Comparison of ENCODE assay signal across 27 cellular contexts in the genomic region with DNA sequence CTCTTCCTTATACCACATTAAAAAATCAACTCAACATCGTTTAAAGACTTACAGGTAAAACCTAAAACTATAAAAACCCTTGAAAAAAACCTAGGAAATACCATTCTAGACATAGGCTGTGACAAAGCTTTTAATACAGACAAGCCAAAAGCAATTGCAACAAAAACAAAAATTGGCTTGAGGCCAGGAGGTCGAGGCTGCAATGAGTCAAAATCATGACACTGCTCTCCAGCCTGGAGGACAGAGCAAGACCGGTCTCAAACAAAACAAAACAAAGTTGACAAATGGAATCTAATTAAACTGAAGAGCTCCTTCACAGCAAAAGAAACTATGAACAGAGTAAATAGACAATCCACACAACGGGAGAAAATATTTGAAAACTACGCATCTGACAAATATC.
DNase-seq lines count a peak whose midpoint lies in the region; TF ChIP-seq lines count a peak whose summit lies in the region.
"Had no signal": no experiment of that assay in that cellular context is flagged by ENCODE, and none has a peak within 500 bp of the region (broad histone marks: within the 10 kb centered on the region; RNA-seq: fewer than 3 reads in every experiment).

No MANE protein-coding gene starts in this region.

- no peak overlapping the region for H3K4me3 ChIP-seq in LNCaP clone FGC (ENCODE audit: low read depth, low read length)
- no peak overlapping the region for H3K4me3 ChIP-seq in choroid plexus epithelial cell (ENCODE audit: low read depth, low read length)
- H3K4me3 ChIP-seq: body of pancreas, dorsolateral prefrontal cortex, lung, SK-N-MC, tibial nerve had no signal

- DNase-seq in COLO668 (lab: John Stamatoyannopoulos, UW; ENCODE audit: unreplicated experiment) (peak; percentile 10), LNCaP clone FGC (ENCODE audit: low read depth) (peak; percentile 28), NCI-H510A (lab: John Stamatoyannopoulos, UW) (peak; percentile 44), choroid plexus epithelial cell (ENCODE audit: low read depth) (peak; percentile 7), T-helper 2 cell (no peak), cerebellar nuclear complex (lab: John Stamatoyannopoulos, UW) (no peak), NCI-H2227 (lab: John Stamatoyannopoulos, UW; ENCODE audit: unreplicated experiment) (no peak)
- DNase-seq in activated CD4-positive, alpha-beta T cell treated with anti-CD3 and anti-CD28 coated beads, Interleukin-2, amount 50 U/mL, for 48 hours = no peak
- DNase-seq: ACHN; activated CD4-positive, alpha-beta T cell treated with anti-CD3 and anti-CD28 coated beads, Interleukin-2, amount 50 U/mL, for 4 hours; activated naive CD4-positive, alpha-beta T cell treated with Interleukin-2 at 50 U/mL for 16 hours; body of pancreas; CD8-positive, alpha-beta T cell; dorsolateral prefrontal cortex; H9; hypothalamus; KG1; natural killer cell; NCI-H1436; NCI-H2107; NCI-H526; occipital lobe; stimulated activated CD4-positive, alpha-beta T cell treated with anti-CD3 and anti-CD28 coated beads, Interleukin-15, amount 100 ng/mL, for 24 hours; stimulated activated CD4-positive, alpha-beta T cell treated with anti-CD3 and anti-CD28 coated beads, Interleukin-4, amount 100 ng/mL, for 4 hours had no signal

- TF ChIP-seq CTCF in LNCaP clone FGC (IDR thresholded peaks at IDR 0.05; ENCODE audit: control insufficient read depth, extremely low read depth, insufficient read depth) (no peak), choroid plexus epithelial cell (conservative IDR thresholded peaks at IDR 0.05; ENCODE audit: low read depth, low read length) (no peak)

Comparison
In these comparisons a context has a peak if more than half of its experiments do, and no peak if none do; other contexts are left out.
1. DNase-seq: peak in COLO668 (single experiment), LNCaP clone FGC (single experiment), NCI-H510A (single experiment) and choroid plexus epithelial cell (single experiment); none in T-helper 2 cell (0 of 5), cerebellar nuclear complex (0 of 2), activated CD4-positive, alpha-beta T cell treated with anti-CD3 and anti-CD28 coated beads, Interleukin-2, amount 50 U/mL, for 48 hours (0 of 2) and NCI-H2227 (single experiment).